ENCODE assay signal across 8 cellular contexts in genomic region chr4:89056953-89057398, GRCh38. TPM values are rescaled to one million over a fixed set of nuclear protein-coding genes. Genes with fewer than 3 reads are reported as not detected.
DNase-seq lines count a peak whose midpoint lies in the region; ATAC-seq, FAIRE-seq and TF ChIP-seq lines count a peak whose summit lies in the region.

Gene FAM13A (minus strand): TSS chr4:89057185. CDS start chr4:89056964, 221 bp downstream.

- no peaks in the 10 kb centered on the region for H3K36me3 ChIP-seq in gastroesophageal sphincter

- peaks cover 4% of the 10 kb centered on the region for H3K36me3 Mint-ChIP-seq in natural killer cell treated with Interleukin-12 subunit alpha and Interleukin-12 subunit beta and Interleukin-15 and Interleukin-18, amount 100 ng/mL, for 72 hours

- DNase-seq in D341Med (ENCODE audit: low spot score): peak; percentile 82
- peak; percentile 17 for DNase-seq in H54 (ENCODE audit: insufficient read length, low spot score)
- DNase-seq in NCI-H146 treated with DMSO at 0.1 percent for 48 hours (lab: John Stamatoyannopoulos, UW; ENCODE audit: unreplicated experiment): peak; percentile 42
- no peak for DNase-seq in natural killer cell treated with Interleukin-12 subunit alpha and Interleukin-12 subunit beta and Interleukin-15 and Interleukin-18, amount 100 ng/mL, for 72 hours (ENCODE audit: low spot score)
- DNase-seq in GM19240 (ENCODE audit: insufficient read length, low spot score): no peak

- H3K4me1 Mint-ChIP-seq in natural killer cell treated with Interleukin-12 subunit alpha and Interleukin-12 subunit beta and Interleukin-15 and Interleukin-18, amount 100 ng/mL, for 72 hours (ENCODE audit: low read depth in 2 of 2): peaks cover 7 to 12% of the 10 kb centered on the region in 2 donors

- TF ChIP-seq POLR2A in H54 (IDR thresholded peaks at IDR 0.05; ENCODE audit: low read depth, low read length) (no peak; the same call in 1 of the 2 replicates), gastroesophageal sphincter (IDR thresholded peaks at IDR 0.05) (no peak)

- FAIRE-seq in H54 (lab: Jason Lieb, UNC): peak; percentile 96

- ATAC-seq in gastroesophageal sphincter (peak; percentile 95), HG03442 (IDR thresholded peaks at IDR 0.05; ENCODE audit: unreplicated experiment) (no peak)
- ATAC-seq in natural killer cell treated with Interleukin-12 subunit alpha and Interleukin-12 subunit beta and Interleukin-15 and Interleukin-18, amount 100 ng/mL, for 72 hours: no peak

- H3K9me3 ChIP-seq in gastroesophageal sphincter: no peaks in the 10 kb centered on the region

- H3K27ac ChIP-seq in VCaP: peak within 1 kb of the TSS; percentile 88
- peak within 1 kb of the TSS; percentile 70 to 84 (median 80) for H3K27ac ChIP-seq in gastroesophageal sphincter

- TF ChIP-seq CTCF in VCaP (conservative IDR thresholded peaks at IDR 0.05) (no peak), gastroesophageal sphincter (IDR thresholded peaks at IDR 0.05) (no peak)

- H3K27me3 ChIP-seq in gastroesophageal sphincter: no peaks in the 10 kb centered on the region

- H3K9me3 Mint-ChIP-seq in natural killer cell treated with Interleukin-12 subunit alpha and Interleukin-12 subunit beta and Interleukin-15 and Interleukin-18, amount 100 ng/mL, for 72 hours: peaks cover 3% of the 10 kb centered on the region

- H3K4me3 ChIP-seq in gastroesophageal sphincter: peak within 1 kb of the TSS; percentile 57 to 97

- WGBS in gastroesophageal sphincter (ENCODE audit: low coverage in 1 of 2), 2 donors: 5 to 6% methylated on average over 7 of the region's 9 CpGs

- H3K27ac Mint-ChIP-seq in natural killer cell treated with Interleukin-12 subunit alpha and Interleukin-12 subunit beta and Interleukin-15 and Interleukin-18, amount 100 ng/mL, for 72 hours: no peak within 1 kb of the TSS

- peaks cover 16 to 37% of the 10 kb centered on the region in 2 donors for H3K27me3 Mint-ChIP-seq in natural killer cell treated with Interleukin-12 subunit alpha and Interleukin-12 subunit beta and Interleukin-15 and Interleukin-18, amount 100 ng/mL, for 72 hours

- H3K4me3 Mint-ChIP-seq in natural killer cell treated with Interleukin-12 subunit alpha and Interleukin-12 subunit beta and Interleukin-15 and Interleukin-18, amount 100 ng/mL, for 72 hours: peak within 1 kb of the TSS; percentile 2

- TF ChIP-seq EP300 in gastroesophageal sphincter (IDR thresholded peaks at IDR 0.05): no peak

- H3K4me1 ChIP-seq in gastroesophageal sphincter: peaks cover 4 to 40% (median 11%) of the 10 kb centered on the region in 3 donors

RNA-seq across cellular contexts. Expression of gene FAM13A, which starts in this region (rescaled TPM):
- total RNA-seq in gastroesophageal sphincter: 10 to 100 TPM; 22.8 to 46.9 (median 35.2) TPM
- total RNA-seq in natural killer cell treated with Interleukin-12 subunit alpha and Interleukin-12 subunit beta and Interleukin-15 and Interleukin-18, amount 100 ng/mL, for 72 hours: 1 to 10 TPM in 1 of 2 donors, under 1 TPM in 1; 0.73 to 2.1 TPM

Comparison
In these comparisons a context has a peak if more than half of its experiments do, and no peak if none do; other contexts are left out.
1. RNA of gene FAM13A (total RNA-seq): 22.8 to 46.9 TPM in gastroesophageal sphincter; 0.73 to 2.1 TPM in natural killer cell treated with Interleukin-12 subunit alpha and Interleukin-12 subunit beta and Interleukin-15 and Interleukin-18, amount 100 ng/mL, for 72 hours; every median in the first group is over 4 times any median in the second.
2. DNase-seq: peak in D341Med (single experiment), H54 (single experiment) and NCI-H146 treated with DMSO at 0.1 percent for 48 hours (single experiment); none in natural killer cell treated with Interleukin-12 subunit alpha and Interleukin-12 subunit beta and Interleukin-15 and Interleukin-18, amount 100 ng/mL, for 72 hours (single experiment) and GM19240 (single experiment).